Comparison of ENCODE assay signal across 6 cellular contexts in genomic region chr10:3728563-3728962, GRCh38.
"Had no signal": no experiment of that assay in that cellular context is flagged by ENCODE, and none has a peak within 500 bp of the region (broad histone marks: within the 10 kb centered on the region; RNA-seq: fewer than 3 reads in every experiment).

No MANE protein-coding gene starts in this region.

- H3K4me3 Mint-ChIP-seq: H9 had no signal

- FAIRE-seq: K562 had no signal

- H3K27ac Mint-ChIP-seq: H9 had no signal

- H3K4me3 ChIP-seq: K562 had no signal

- ATAC-seq: K562 had no signal

- DNase-seq: GOT3, H9, HCEC 1CT, IMR-90 had no signal

- H3K27ac ChIP-seq: HL-60 had no signal
